8 cellular contexts compared by ENCODE assay signal in the genomic region with DNA sequence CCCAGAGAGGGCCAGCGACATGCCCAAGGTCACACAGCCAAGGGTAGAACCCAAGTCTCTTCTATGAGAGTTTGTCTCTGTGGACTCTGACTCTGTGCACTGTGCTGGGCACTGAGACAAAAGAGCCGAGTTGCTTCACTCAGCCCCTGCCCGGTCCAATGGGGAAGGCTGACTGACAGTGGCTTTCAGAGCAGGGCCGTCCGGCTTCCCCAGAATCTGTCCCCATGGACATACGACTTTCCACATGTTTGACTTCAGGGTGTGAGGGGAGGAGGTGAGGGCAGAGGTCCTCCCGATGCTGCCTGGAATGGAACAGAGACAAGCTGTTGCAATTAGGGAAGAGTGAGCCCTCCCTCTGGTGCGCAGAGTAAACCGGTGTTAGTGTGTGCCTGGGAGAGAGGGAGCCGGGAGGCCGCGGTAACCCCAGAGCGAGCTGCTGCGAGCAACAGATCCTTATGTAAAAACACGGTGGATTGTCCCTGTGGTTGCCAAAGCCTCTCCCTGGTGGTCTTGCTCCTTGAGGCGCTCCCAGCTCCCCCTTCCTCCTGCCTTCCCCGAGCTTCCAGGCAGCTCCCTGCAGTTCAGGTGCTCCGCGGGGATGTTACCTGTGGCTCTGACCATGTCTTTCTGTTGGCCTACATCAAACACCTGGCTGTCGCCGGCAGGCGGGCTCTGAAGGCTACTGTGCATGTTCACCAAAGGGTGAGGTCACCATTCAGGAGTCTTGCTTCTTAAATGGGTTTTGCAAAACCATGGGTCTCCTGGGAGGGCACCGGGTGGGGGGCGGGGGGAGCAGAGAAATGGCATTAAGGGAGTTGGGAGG. TPM values are rescaled to one million over a fixed set of nuclear protein-coding genes. Genes with fewer than 3 reads are reported as not detected.
DNase-seq lines count a peak whose midpoint lies in the region; ATAC-seq and TF ChIP-seq lines count a peak whose summit lies in the region.

No MANE protein-coding gene starts in this region.

- peaks cover 0 to 4% of the 10 kb centered on the region in 2 donors for H3K4me1 Mint-ChIP-seq in immature natural killer cell
- peaks cover 72% of the 10 kb centered on the region for H3K4me1 Mint-ChIP-seq in stimulated activated memory B cell treated with anti-CD40 and anti-IgM and Interleukin-4, amounts not matched to agents 10 μg/mL and 1 μg/mL and 100 μg/mL, for 72 hours

- no peak for DNase-seq in SK-N-SH
- no peak for DNase-seq in astrocyte of the cerebellum (ENCODE audit: low read depth)
- no peak for DNase-seq in immature natural killer cell
- DNase-seq in midbrain (lab: John Stamatoyannopoulos, UW) = no peak
- no peak for DNase-seq in DMS 273 treated with DMSO at 0.1 percent for 48 hours (lab: John Stamatoyannopoulos, UW)

- POLR2A ChIA-PET in SK-N-SH (lab: Yijun Ruan, JAX) = no interaction called here

- H3K4me3 Mint-ChIP-seq in immature natural killer cell = peak overlapping the region in 3 of 5 donors; percentile 7 to 21 (median 18)
- peak overlapping the region; percentile 98 for H3K4me3 Mint-ChIP-seq in stimulated activated memory B cell treated with anti-CD40 and anti-IgM and Interleukin-4, amounts not matched to agents 10 μg/mL and 1 μg/mL and 100 μg/mL, for 72 hours

- CTCF ChIA-PET in SK-N-SH (lab: Yijun Ruan, JAX) = no interaction called here

- TF ChIP-seq CTCF in SK-N-SH (IDR thresholded peaks at IDR 0.05) (no peak), astrocyte of the cerebellum (IDR thresholded peaks at IDR 0.05; ENCODE audit: low read depth, low read length, missing control alignments) (no peak)

- TF ChIP-seq EP300 in SK-N-SH (IDR thresholded peaks at IDR 0.05; ENCODE audit: borderline replicate concordance in 1 of 2, low read depth in 1 of 2, low read length in 1 of 2) = no peak

- H3K27me3 ChIP-seq in SK-N-SH (ENCODE audit: insufficient read depth) = no peaks in the 10 kb centered on the region

- 78% methylated on average over 20 of the region's 24 CpGs for WGBS in SK-N-SH (ENCODE audit: low lambda C conversion rate)

- H3K9me3 ChIP-seq in SK-N-SH = no peaks in the 10 kb centered on the region

- peak overlapping the region; percentile 62 to 85 for H3K4me3 ChIP-seq in SK-N-SH (ENCODE audit: low read depth in 2 of 2, low read length in 1 of 2)
- peak overlapping the region; percentile 69 for H3K4me3 ChIP-seq in astrocyte of the cerebellum (ENCODE audit: low read depth, low read length)

- no peak for TF ChIP-seq RAD21 in SK-N-SH (IDR thresholded peaks at IDR 0.05; ENCODE audit: low read length)

- no peak overlapping the region for H3K27ac Mint-ChIP-seq in immature natural killer cell
- H3K27ac Mint-ChIP-seq in stimulated activated memory B cell treated with anti-CD40 and anti-IgM and Interleukin-4, amounts not matched to agents 10 μg/mL and 1 μg/mL and 100 μg/mL, for 72 hours = peak overlapping the region; percentile 89

- no peaks in the 10 kb centered on the region for H3K36me3 ChIP-seq in SK-N-SH (replicated peaks in 1 of 2; ENCODE audit: control insufficient read depth in 1 of 2, insufficient read depth in 2 of 2, low read length in 1 of 2)

- in situ Hi-C loops in astrocyte of the cerebellum (cut with HindIII; ENCODE audit: low sequenced_read_pairs) = no loop called here

- peak overlapping the region; percentile 95 for H3K4me2 ChIP-seq in SK-N-SH

- H3K27ac ChIP-seq in SK-N-SH (ENCODE audit: low read depth in 2 of 2, low read length in 1 of 2) = peak overlapping the region in 1 of 2 experiments; percentile 77; a peak in 2 of 4 replicates

- H3K9ac ChIP-seq in SK-N-SH = peak overlapping the region; percentile 78

- peaks cover 13 to 25% of the 10 kb centered on the region in 2 experiments; a peak in 1 of 4 replicates for H3K4me1 ChIP-seq in SK-N-SH (ENCODE audit: control insufficient read depth in 1 of 2, insufficient read depth in 2 of 2, low read depth in 1 of 2, low read length in 1 of 2)

- H3K36me3 Mint-ChIP-seq in immature natural killer cell = no peaks in the 10 kb centered on the region
- peaks cover 47% of the 10 kb centered on the region for H3K36me3 Mint-ChIP-seq in stimulated activated memory B cell treated with anti-CD40 and anti-IgM and Interleukin-4, amounts not matched to agents 10 μg/mL and 1 μg/mL and 100 μg/mL, for 72 hours

- no peaks in the 10 kb centered on the region for H3K9me3 Mint-ChIP-seq in immature natural killer cell
- H3K9me3 Mint-ChIP-seq in stimulated activated memory B cell treated with anti-CD40 and anti-IgM and Interleukin-4, amounts not matched to agents 10 μg/mL and 1 μg/mL and 100 μg/mL, for 72 hours = no peaks in the 10 kb centered on the region

- ATAC-seq in SK-N-SH treated with all-trans-retinoic acid at 6 μM for 48 hours (no peak), HG03175 (IDR thresholded peaks at IDR 0.05; ENCODE audit: unreplicated experiment) (no peak)
- peak; percentile 49 for ATAC-seq in stimulated activated memory B cell treated with anti-CD40 and anti-IgM and Interleukin-4, amounts not matched to agents 10 μg/mL and 1 μg/mL and 100 μg/mL, for 72 hours

- H3K79me2 ChIP-seq in SK-N-SH (ENCODE audit: insufficient read depth) = peaks cover 55% of the 10 kb centered on the region

- H4K20me1 ChIP-seq in SK-N-SH (ENCODE audit: insufficient read depth) = peaks cover 10% of the 10 kb centered on the region; the same call in 1 of the 2 replicates

- peaks cover 2 to 17% (median 10%) of the 10 kb centered on the region in 3 donors for H3K27me3 Mint-ChIP-seq in immature natural killer cell (ENCODE audit: low read depth in 3 of 3)
- no peaks in the 10 kb centered on the region for H3K27me3 Mint-ChIP-seq in stimulated activated memory B cell treated with anti-CD40 and anti-IgM and Interleukin-4, amounts not matched to agents 10 μg/mL and 1 μg/mL and 100 μg/mL, for 72 hours

- H3K9me2 ChIP-seq in SK-N-SH = no peaks in the 10 kb centered on the region

- peak overlapping the region; percentile 79; the same call in 1 of the 2 replicates for H2AFZ ChIP-seq in SK-N-SH (ENCODE audit: low read depth)

- H3F3A ChIP-seq in SK-N-SH (replicated peaks; ENCODE audit: insufficient read depth) = peaks cover 3% of the 10 kb centered on the region

TF ChIP-seq in SK-N-SH, 30 proteins besides CTCF, POLR2A, EP300 and RAD21 (continues in another document):
- no peak for TF ChIP-seq EZH2phosphoT487 (IDR thresholded peaks at IDR 0.05; ENCODE audit: borderline replicate concordance, low read depth)
- TF ChIP-seq RXRA (IDR thresholded peaks at IDR 0.05; ENCODE audit: borderline replicate concordance, low read depth) = no peak
- no peak for TF ChIP-seq RFX5 (IDR thresholded peaks at IDR 0.05; ENCODE audit: low read length)
- no peak for TF ChIP-seq SIN3A (IDR thresholded peaks at IDR 0.05; ENCODE audit: borderline replicate concordance, low read depth, low read length)
- no peak for TF ChIP-seq TEAD4 (IDR thresholded peaks at IDR 0.05; ENCODE audit: borderline replicate concordance, insufficient read depth)
- TF ChIP-seq YY1 (IDR thresholded peaks at IDR 0.05; ENCODE audit: low read depth) = no peak

TF ChIP-seq in SK-N-SH treated with all-trans-retinoic acid at 6 μM for 48 hours, 23 proteins besides CTCF, POLR2A, EP300 and RAD21:
- TF ChIP-seq ESRRG (CRISPR knock-in tag; IDR thresholded peaks at IDR 0.05) (no peak), PATZ1 (CRISPR knock-in tag; IDR thresholded peaks at IDR 0.05; ENCODE audit: borderline replicate concordance) (no peak), ZC3H10 (CRISPR knock-in tag; IDR thresholded peaks at IDR 0.05) (no peak), TSHZ2 (CRISPR knock-in tag; IDR thresholded peaks at IDR 0.05) (no peak), SNAI2 (CRISPR knock-in tag; IDR thresholded peaks at IDR 0.05) (no peak), TOX (CRISPR knock-in tag; IDR thresholded peaks at IDR 0.05; ENCODE audit: borderline replicate concordance) (no peak)

RNA-seq across cellular contexts. Expression of gene SIRPA, which starts 0.7 kb away (rescaled TPM):
- polyA plus RNA-seq in SK-N-SH (2012; rRNA removed) (6.8 and 9.1 TPM in 2 replicates), immature natural killer cell (under 1 TPM in 2 of 3 donors, not detected in 1; 0.29 to 0.39 TPM)
- 6.5 and 8.5 TPM in 2 replicates for polyA plus RNA-seq in SK-N-SH (2012; cell fraction: cytosol; rRNA removed)
- polyA plus RNA-seq in SK-N-SH (2012; cell fraction: nucleus; rRNA removed) = 11.2 and 11.3 TPM in 2 replicates
